In the genomic region with DNA sequence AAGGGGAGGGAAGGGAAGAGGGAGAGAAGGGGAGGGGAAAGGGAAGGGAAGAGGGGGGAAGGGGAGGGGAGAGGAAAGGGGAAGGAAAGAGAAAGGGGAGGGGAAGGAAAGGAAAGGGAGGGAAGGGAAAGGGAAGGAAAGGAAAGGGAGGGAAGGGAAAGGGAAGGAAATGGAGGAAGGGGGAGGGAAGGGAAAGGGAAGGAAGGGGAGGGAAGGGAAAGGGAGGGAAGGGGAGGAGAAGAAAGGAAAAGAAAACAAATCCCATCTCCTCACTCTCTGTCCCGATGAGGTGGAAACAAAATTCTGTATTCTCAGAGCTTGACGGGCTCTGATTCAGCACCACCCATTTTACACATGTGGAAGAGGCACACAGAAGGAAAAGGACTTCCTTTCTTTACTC, we compare ENCODE assay signal across 27 cellular contexts. TPM values are rescaled to one million over a fixed set of nuclear protein-coding genes. Genes with fewer than 3 reads are reported as not detected.
"Had no signal": no experiment of that assay in that cellular context is flagged by ENCODE, and none has a peak within 500 bp of the region (broad histone marks: within the 10 kb centered on the region; RNA-seq: fewer than 3 reads in every experiment).

No MANE protein-coding gene starts in this region.

- H3K9ac ChIP-seq: KMS-11 had no signal

- H3K9me3 ChIP-seq: Peyer's patch, SJCRH30 had no signal

- H3K4me1 ChIP-seq: Peyer's patch, SJCRH30 had no signal

- H3K36me3 ChIP-seq: Peyer's patch, SJCRH30 had no signal

- H3K27ac ChIP-seq: KMS-11, PC-9, Peyer's patch, SJCRH30 had no signal

- H3K4me2 ChIP-seq: KMS-11, PC-9 had no signal

- DNase-seq: Kasumi-1; MM.1S; NCI-H1048; NCI-H1105; NCI-H1417; NCI-H1436 treated with DMSO at 0.1 percent for 48 hours; NCI-H1694 treated with DMSO at 0.1 percent for 48 hours; NCI-H1930; NCI-H2081; NCI-H2107; NCI-H2227 treated with DMSO at 0.1 percent for 48 hours; NCI-H524; NCI-H526 treated with DMSO at 0.1 percent for 48 hours; NCI-H774; NK-92 treated with Interleukin-12 subunit alpha and Interleukin-12 subunit beta, amount 100 ng/mL, for 24 hours; OCI-M1; PC-9; Peyer's patch; SHP77 treated with DMSO at 0.1 percent for 48 hours; SJCRH30; T-helper 1 cell had no signal

- H2AFZ ChIP-seq: PC-9 had no signal

- ATAC-seq: Right ventricle myocardium inferior, SK-N-SH treated with all-trans-retinoic acid at 6 μM for 48 hours had no signal

- H3K27me3 ChIP-seq: Peyer's patch, SJCRH30 had no signal

- H3K4me3 ChIP-seq: PC-9, Peyer's patch, SJCRH30 had no signal

RNA-seq across cellular contexts. Expression of gene NWD1, which starts 58.2 kb away (rescaled TPM):
- total RNA-seq: HT1080, M059J, Right ventricle myocardium inferior, RPMI7951, SJCRH30 had no signal
